8 cellular contexts compared by ENCODE assay signal in genomic region chr4:1664141-1664540, GRCh38.
"Had no signal": no experiment of that assay in that cellular context is flagged by ENCODE, and none has a peak within 500 bp of the region (broad histone marks: within the 10 kb centered on the region; RNA-seq: fewer than 3 reads in every experiment).

No MANE protein-coding gene starts in this region.

- H3K4me2 ChIP-seq: GM23338 had no signal

- H3K27ac Mint-ChIP-seq: GM23338, HFFc6 had no signal

- H3K4me3 ChIP-seq: GM23338, HAP-1, K562 had no signal

- H2AFZ ChIP-seq: GM23338 had no signal

- H3K27ac ChIP-seq: HL-60 had no signal

- H3K9me3 Mint-ChIP-seq: GM23338, HFFc6 had no signal

- H3K9me3 ChIP-seq: HAP-1 had no signal

- H3K36me3 ChIP-seq: HAP-1 had no signal

- H3K4me3 Mint-ChIP-seq: GM23338, HFFc6 had no signal

- ATAC-seq: GM23338, HCT116, HepG2, K562 had no signal

- H3K4me1 ChIP-seq: HAP-1 had no signal

- DNase-seq: HFFc6, KG1 had no signal
